ENCODE assay signal across 23 cellular contexts in the genomic region with DNA sequence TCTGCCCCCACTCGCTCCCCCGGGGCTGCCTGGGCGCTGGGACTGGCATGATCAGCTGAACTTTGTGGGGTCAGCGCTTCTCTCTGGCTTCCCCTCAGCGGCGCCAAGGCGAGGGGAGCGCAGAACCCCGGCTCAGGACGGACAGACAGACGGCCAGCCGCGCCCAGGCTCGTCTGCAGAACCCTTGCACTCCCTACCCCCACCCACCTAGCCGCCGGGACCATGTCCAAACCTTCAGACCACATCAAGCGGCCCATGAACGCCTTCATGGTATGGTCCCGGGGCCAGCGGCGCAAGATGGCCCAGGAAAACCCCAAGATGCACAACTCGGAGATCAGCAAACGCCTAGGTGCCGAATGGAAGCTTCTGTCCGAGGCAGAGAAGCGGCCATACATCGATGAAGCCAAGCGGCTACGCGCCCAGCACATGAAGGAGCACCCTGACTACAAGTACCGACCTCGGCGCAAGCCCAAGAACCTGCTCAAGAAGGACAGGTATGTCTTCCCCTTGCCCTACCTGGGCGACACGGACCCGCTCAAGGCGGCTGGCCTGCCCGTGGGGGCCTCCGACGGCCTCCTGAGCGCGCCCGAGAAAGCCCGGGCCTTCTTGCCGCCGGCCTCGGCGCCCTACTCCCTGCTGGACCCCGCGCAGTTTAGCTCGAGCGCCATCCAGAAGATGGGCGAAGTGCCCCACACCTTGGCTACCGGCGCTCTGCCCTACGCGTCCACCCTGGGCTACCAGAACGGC. TPM values are rescaled to one million over a fixed set of nuclear protein-coding genes. Genes with fewer than 3 reads are reported as not detected.
A peak's percentile ranks its signal among the peaks of the same experiment; 100 is the strongest.
DNase-seq lines count a peak whose midpoint lies in the region; ATAC-seq, FAIRE-seq and TF ChIP-seq lines count a peak whose summit lies in the region.
"Had no signal": no experiment of that assay in that cellular context is flagged by ENCODE, and none has a peak within 500 bp of the region (broad histone marks: within the 10 kb centered on the region; RNA-seq: fewer than 3 reads in every experiment).

No MANE protein-coding gene starts in this region.

- peaks cover 14% of the 10 kb centered on the region for H3K4me1 Mint-ChIP-seq in activated T-cell treated with anti-CD3 and anti-CD28 coated beads, Interleukin-2, amount 50 U/mL, for 72 hours (ENCODE audit: low read depth)
- peaks cover 84% of the 10 kb centered on the region for H3K4me1 Mint-ChIP-seq in WTC11
- H3K4me1 Mint-ChIP-seq in stimulated activated naive B cell treated with anti-CD40 and anti-IgM and Interleukin-4, amounts not matched to agents 10 μg/mL and 1 μg/mL and 100 μg/mL, for 72 hours = peaks cover 15 to 31% of the 10 kb centered on the region in 2 donors

- no peaks in the 10 kb centered on the region for H3K9me3 Mint-ChIP-seq in activated T-cell treated with anti-CD3 and anti-CD28 coated beads, Interleukin-2, amount 50 U/mL, for 72 hours
- H3K9me3 Mint-ChIP-seq in WTC11 = no peaks in the 10 kb centered on the region
- no peaks in the 10 kb centered on the region for H3K9me3 Mint-ChIP-seq in stimulated activated naive B cell treated with anti-CD40 and anti-IgM and Interleukin-4, amounts not matched to agents 10 μg/mL and 1 μg/mL and 100 μg/mL, for 72 hours
- H3K9me3 Mint-ChIP-seq: activated naive CD4-positive, alpha-beta T cell treated with anti-CD3 and anti-CD28 coated beads, Interleukin-2, amount 50 U/mL, for 24 hours; CD8-positive, alpha-beta T cell had no signal

- no peak overlapping the region for H3K27ac ChIP-seq in kidney (ENCODE audit: low read depth in 2 of 2, low read length in 2 of 2)
- H3K27ac ChIP-seq: brain microvascular endothelial cell, vagina had no signal

- CTCF ChIA-PET in WTC11 (lab: Charles Lee) = interaction anchor here (1.6 kb wide), 1 partner anchor 28 kb away, joined by 3 read pairs; no protein-coding TSS in a partner anchor

- H3K27me3 Mint-ChIP-seq in activated T-cell treated with anti-CD3 and anti-CD28 coated beads, Interleukin-2, amount 50 U/mL, for 72 hours (ENCODE audit: low read depth) = peaks cover 85% of the 10 kb centered on the region
- peaks cover 100% of the 10 kb centered on the region for H3K27me3 Mint-ChIP-seq in WTC11 (ENCODE audit: low read depth)
- peaks cover 79 to 99% of the 10 kb centered on the region in 2 donors for H3K27me3 Mint-ChIP-seq in stimulated activated naive B cell treated with anti-CD40 and anti-IgM and Interleukin-4, amounts not matched to agents 10 μg/mL and 1 μg/mL and 100 μg/mL, for 72 hours

- DNase-seq in activated T-cell treated with anti-CD3 and anti-CD28 coated beads, Interleukin-2, amount 50 U/mL, for 48 hours = peak; percentile 13 to 18
- DNase-seq in activated T-cell treated with anti-CD3 and anti-CD28 coated beads, Interleukin-2, amount 50 U/mL, for 72 hours = no peak
- DNase-seq in WTC11 (ENCODE audit: low spot score) (peak; percentile 31), kidney (peak; percentile 64), NCI-H82 (lab: John Stamatoyannopoulos, UW) (no peak)
- DNase-seq in stimulated activated naive B cell treated with anti-CD40 and anti-IgM and Interleukin-4, amounts not matched to agents 10 μg/mL and 1 μg/mL and 100 μg/mL, for 72 hours = no peak
- DNase-seq: brain microvascular endothelial cell; CD8-positive, alpha-beta T cell; head of caudate nucleus; Karpas-422; naive B cell; NK-92 treated with Interleukin-12 subunit alpha and Interleukin-12 subunit beta, amount 100 ng/mL, for 24 hours; stimulated activated naive CD8-positive, alpha-beta T cell treated with anti-CD3 and anti-CD28 coated beads, Interleukin-15, amount 100 ng/mL, for 72 hours; T-helper 2 cell had no signal

- no peak for ATAC-seq in activated T-cell treated with anti-CD3 and anti-CD28 coated beads, Interleukin-2, amount 50 U/mL, for 72 hours (replicated peaks in 1 of 2)
- no peak for ATAC-seq in WTC11
- no peak for ATAC-seq in stimulated activated naive B cell treated with anti-CD40 and anti-IgM and Interleukin-4, amounts not matched to agents 10 μg/mL and 1 μg/mL and 100 μg/mL, for 72 hours (replicated peaks)
- no peak for ATAC-seq in HG03439 (IDR thresholded peaks at IDR 0.05; ENCODE audit: unreplicated experiment)
- no peak for ATAC-seq in HG03097 (IDR thresholded peaks at IDR 0.05; ENCODE audit: low FRiP score, unreplicated experiment)
- ATAC-seq: CD8-positive, alpha-beta T cell; left ventricle myocardium superior had no signal

- intact Hi-C loops in kidney (cut with DNase I) = no loop called here

- POLR2A ChIA-PET in WTC11 (lab: Charles Lee) = no interaction called here

- H3K9me3 ChIP-seq in kidney (ENCODE audit: control insufficient read depth in 1 of 2, low read length in 2 of 2) = no peaks in the 10 kb centered on the region
- H3K9me3 ChIP-seq: vagina had no signal

- no peak overlapping the region for H3K27ac Mint-ChIP-seq in activated T-cell treated with anti-CD3 and anti-CD28 coated beads, Interleukin-2, amount 50 U/mL, for 72 hours
- H3K27ac Mint-ChIP-seq in WTC11 = no peak overlapping the region
- H3K27ac Mint-ChIP-seq in stimulated activated naive B cell treated with anti-CD40 and anti-IgM and Interleukin-4, amounts not matched to agents 10 μg/mL and 1 μg/mL and 100 μg/mL, for 72 hours = peak overlapping the region; percentile 39
- H3K27ac Mint-ChIP-seq: CD8-positive, alpha-beta T cell had no signal

- no peak overlapping the region for H3K9ac ChIP-seq in kidney (ENCODE audit: low read length in 2 of 2)

- H3K4me1 ChIP-seq in kidney (ENCODE audit: control insufficient read depth in 1 of 2, insufficient read depth in 1 of 2, low read depth in 1 of 2, low read length in 2 of 2) = peaks cover 0 to 9% of the 10 kb centered on the region in 2 donors

- no peaks in the 10 kb centered on the region for H3K36me3 ChIP-seq in kidney (ENCODE audit: control insufficient read depth in 1 of 2, insufficient read depth in 2 of 2, low read length in 2 of 2)
- H3K36me3 ChIP-seq: brain microvascular endothelial cell, vagina had no signal

- TF ChIP-seq CTCF in WTC11 (IDR thresholded peaks at IDR 0.05) (no peak), kidney (IDR thresholded peaks at IDR 0.05; ENCODE audit: borderline replicate concordance, extremely low read depth, insufficient read depth) (no peak)

- FAIRE-seq in kidney (lab: Jason Lieb, UNC) = no peak
- FAIRE-seq: G401.6 had no signal

- no peak overlapping the region for H3K4me3 Mint-ChIP-seq in activated T-cell treated with anti-CD3 and anti-CD28 coated beads, Interleukin-2, amount 50 U/mL, for 72 hours
- H3K4me3 Mint-ChIP-seq in WTC11 = peak overlapping the region; percentile 82
- H3K4me3 Mint-ChIP-seq in stimulated activated naive B cell treated with anti-CD40 and anti-IgM and Interleukin-4, amounts not matched to agents 10 μg/mL and 1 μg/mL and 100 μg/mL, for 72 hours = peak overlapping the region in 1 of 2 donors; percentile 53
- H3K4me3 Mint-ChIP-seq: activated naive CD4-positive, alpha-beta T cell treated with anti-CD3 and anti-CD28 coated beads, Interleukin-2, amount 50 U/mL, for 24 hours; CD8-positive, alpha-beta T cell had no signal

- H3K4me3 ChIP-seq in kidney (ENCODE audit: low read length in 2 of 2) = no peak overlapping the region
- H3K4me3 ChIP-seq: vagina had no signal

- peaks cover 0 to 2% of the 10 kb centered on the region in 2 donors for H3K36me3 Mint-ChIP-seq in activated T-cell treated with anti-CD3 and anti-CD28 coated beads, Interleukin-2, amount 50 U/mL, for 72 hours (ENCODE audit: insufficient read depth in 2 of 2)
- H3K36me3 Mint-ChIP-seq in WTC11 = no peaks in the 10 kb centered on the region
- H3K36me3 Mint-ChIP-seq in stimulated activated naive B cell treated with anti-CD40 and anti-IgM and Interleukin-4, amounts not matched to agents 10 μg/mL and 1 μg/mL and 100 μg/mL, for 72 hours = peaks cover 2 to 7% of the 10 kb centered on the region in 2 donors
- H3K36me3 Mint-ChIP-seq: CD8-positive, alpha-beta T cell had no signal

TF ChIP-seq in WTC11, 78 proteins besides CTCF, POLR2A, EP300 and RAD21 (continues in another document):
- TF ChIP-seq ZNF532 (CRISPR knock-in tag; IDR thresholded peaks at IDR 0.05; ENCODE audit: borderline replicate concordance) = no peak
- no peak for TF ChIP-seq MXD4 (CRISPR knock-in tag; IDR thresholded peaks at IDR 0.05; ENCODE audit: borderline replicate concordance)
- no peak for TF ChIP-seq KAT7 (CRISPR knock-in tag; IDR thresholded peaks at IDR 0.05; ENCODE audit: borderline replicate concordance)
- TF ChIP-seq CREB1 (CRISPR knock-in tag; IDR thresholded peaks at IDR 0.05) = no peak
- TF ChIP-seq RORB (CRISPR knock-in tag; IDR thresholded peaks at IDR 0.05) = no peak

RNA-seq across cellular contexts. Expression of gene SOX14, which starts 0.6 kb away (rescaled TPM):
- total RNA-seq in activated T-cell treated with anti-CD3 and anti-CD28 coated beads, Interleukin-2, amount 50 U/mL, for 72 hours = not detected
- total RNA-seq in WTC11 (2021) = 0.34 to 0.78 TPM (median 0.70 TPM) in 3 replicates
- total RNA-seq in kidney = not detected
- not detected for polyA plus RNA-seq in kidney (ENCODE audit: insufficient read depth, low read depth, low replicate concordance)
- total RNA-seq: CD8-positive, alpha-beta T cell; dermis microvascular lymphatic vessel endothelial cell; H4; left ventricle myocardium superior; vagina had no signal
- polyA plus RNA-seq: AG04450 had no signal

Comparison
In these comparisons a context has a peak if more than half of its experiments do, and no peak if none do; other contexts are left out.
1. DNase-seq: peak in activated T-cell treated with anti-CD3 and anti-CD28 coated beads, Interleukin-2, amount 50 U/mL, for 48 hours (2 of 2), WTC11 (single experiment) and kidney (single experiment); none in activated T-cell treated with anti-CD3 and anti-CD28 coated beads, Interleukin-2, amount 50 U/mL, for 72 hours (0 of 2), stimulated activated naive B cell treated with anti-CD40 and anti-IgM and Interleukin-4, amounts not matched to agents 10 μg/mL and 1 μg/mL and 100 μg/mL, for 72 hours (single experiment) and NCI-H82 (single experiment).